8 cellular contexts compared by ENCODE assay signal in genomic region chr17:28720247-28720996, GRCh38.
DNase-seq lines count a peak whose midpoint lies in the region; ATAC-seq and TF ChIP-seq lines count a peak whose summit lies in the region.

No MANE protein-coding gene starts in this region.

- H3K27me3 ChIP-seq in HL-60 (ENCODE audit: insufficient read depth, poor library complexity, severe bottlenecking) (peaks cover 7% of the 10 kb centered on the region), iPS-20b (ENCODE audit: insufficient read depth, low read length) (no peaks in the 10 kb centered on the region)

- peaks cover 69% of the 10 kb centered on the region for H3K4me1 Mint-ChIP-seq in activated naive CD4-positive, alpha-beta T cell treated with anti-CD3 and anti-CD28 coated beads, Interleukin-2, amount 10 ng/mL, durations not matched to agents 7 days and 5 days
- H3K4me1 Mint-ChIP-seq in stimulated activated naive B cell treated with anti-CD40 and anti-IgM and Interleukin-4, amounts not matched to agents 10 μg/mL and 1 μg/mL and 100 μg/mL, for 72 hours, result peaks cover 53 to 63% of the 10 kb centered on the region in 2 donors

- H3K27me3 Mint-ChIP-seq in activated naive CD4-positive, alpha-beta T cell treated with anti-CD3 and anti-CD28 coated beads, Interleukin-2, amount 10 ng/mL, durations not matched to agents 7 days and 5 days, result peaks cover 37% of the 10 kb centered on the region
- H3K27me3 Mint-ChIP-seq in stimulated activated naive B cell treated with anti-CD40 and anti-IgM and Interleukin-4, amounts not matched to agents 10 μg/mL and 1 μg/mL and 100 μg/mL, for 72 hours, result no peaks in the 10 kb centered on the region

- H3K9me3 ChIP-seq in iPS-20b (ENCODE audit: insufficient read depth, low read depth, low read length), result no peaks in the 10 kb centered on the region

- peak overlapping the region; percentile 90 for H3K9ac ChIP-seq in iPS-20b (ENCODE audit: low read depth, low read length)

- peaks cover 56% of the 10 kb centered on the region for H3K36me3 ChIP-seq in iPS-20b (ENCODE audit: insufficient read depth, low read depth, low read length)

- H3K36me3 Mint-ChIP-seq in activated naive CD4-positive, alpha-beta T cell treated with anti-CD3 and anti-CD28 coated beads, Interleukin-2, amount 10 ng/mL, durations not matched to agents 7 days and 5 days, result peaks cover 52% of the 10 kb centered on the region
- H3K36me3 Mint-ChIP-seq in stimulated activated naive B cell treated with anti-CD40 and anti-IgM and Interleukin-4, amounts not matched to agents 10 μg/mL and 1 μg/mL and 100 μg/mL, for 72 hours, result peaks cover 43 to 64% of the 10 kb centered on the region in 2 donors

- peak overlapping the region; percentile 96 for H3K27ac Mint-ChIP-seq in activated naive CD4-positive, alpha-beta T cell treated with anti-CD3 and anti-CD28 coated beads, Interleukin-2, amount 10 ng/mL, durations not matched to agents 7 days and 5 days
- peak overlapping the region; percentile 100 for H3K27ac Mint-ChIP-seq in stimulated activated naive B cell treated with anti-CD40 and anti-IgM and Interleukin-4, amounts not matched to agents 10 μg/mL and 1 μg/mL and 100 μg/mL, for 72 hours

- H3K4me3 Mint-ChIP-seq in activated naive CD4-positive, alpha-beta T cell treated with anti-CD3 and anti-CD28 coated beads, Interleukin-2, amount 10 ng/mL, durations not matched to agents 7 days and 5 days, result peak overlapping the region; percentile 99
- peak overlapping the region; percentile 99 to 100 for H3K4me3 Mint-ChIP-seq in stimulated activated naive B cell treated with anti-CD40 and anti-IgM and Interleukin-4, amounts not matched to agents 10 μg/mL and 1 μg/mL and 100 μg/mL, for 72 hours

- DNase-seq in AG09309 (ENCODE audit: low read depth) (no peak), HL-60 (ENCODE audit: low read depth in 1 of 2, low spot score in 1 of 2) (peak; percentile 38 to 55), NCI-H345 treated with DMSO at 0.1 percent for 48 hours (lab: John Stamatoyannopoulos, UW; ENCODE audit: unreplicated experiment) (no peak), UCSD-AML1 (lab: John Stamatoyannopoulos, UW; ENCODE audit: unreplicated experiment) (no peak), NCI-H187 (lab: John Stamatoyannopoulos, UW) (no peak)
- peak; percentile 61 for DNase-seq in activated naive CD4-positive, alpha-beta T cell treated with anti-CD3 and anti-CD28 coated beads, Interleukin-2, amount 10 ng/mL, durations not matched to agents 7 days and 5 days
- no peak for DNase-seq in stimulated activated naive B cell treated with anti-CD40 and anti-IgM and Interleukin-4, amounts not matched to agents 10 μg/mL and 1 μg/mL and 100 μg/mL, for 72 hours

- H3K4me1 ChIP-seq in iPS-20b (ENCODE audit: insufficient read depth, low read length), result peaks cover 18% of the 10 kb centered on the region

- ATAC-seq in stimulated activated naive B cell treated with anti-CD40 and anti-IgM and Interleukin-4, amounts not matched to agents 10 μg/mL and 1 μg/mL and 100 μg/mL, for 72 hours (replicated peaks), result no peak

- CTCF ChIA-PET in activated naive CD4-positive, alpha-beta T cell treated with anti-CD3 and anti-CD28 coated beads, Interleukin-2, amount 10 ng/mL, durations not matched to agents 7 days and 5 days (lab: Charles Lee), result interaction anchor here (1.0 to 17.3 kb wide), 6 partner anchors 9 to 233 kb away, joined by 3 to 415 read pairs (median 7); partner anchors contain the start of genes BLTP2, PROCA1 and TRAF4

- H3K4me3 ChIP-seq in AG09309 (ENCODE audit: control insufficient read depth, low read depth, low read length) (peak overlapping the region; percentile 84), HL-60 (replicated peaks; ENCODE audit: insufficient read depth, low read length) (peak overlapping the region; percentile 76), iPS-20b (ENCODE audit: low read length) (peak overlapping the region; percentile 82)

- H3K27ac ChIP-seq in HL-60 (replicated peaks) (peak overlapping the region; percentile 96), iPS-20b (ENCODE audit: low read length) (peak overlapping the region; percentile 29)

- H3K9me3 Mint-ChIP-seq in activated naive CD4-positive, alpha-beta T cell treated with anti-CD3 and anti-CD28 coated beads, Interleukin-2, amount 10 ng/mL, durations not matched to agents 7 days and 5 days, result no peaks in the 10 kb centered on the region
- no peaks in the 10 kb centered on the region for H3K9me3 Mint-ChIP-seq in stimulated activated naive B cell treated with anti-CD40 and anti-IgM and Interleukin-4, amounts not matched to agents 10 μg/mL and 1 μg/mL and 100 μg/mL, for 72 hours

- peak; percentile 17 for TF ChIP-seq CTCF in AG09309 (IDR thresholded peaks at IDR 0.05; ENCODE audit: control insufficient read depth, insufficient read depth, low read depth, low read length, missing control alignments)
- no peak for TF ChIP-seq CTCF in HL-60 (IDR thresholded peaks at IDR 0.05; ENCODE audit: insufficient read depth, low read length)

Comparison
In these comparisons a context has a peak if more than half of its experiments do, and no peak if none do; other contexts are left out.
1. DNase-seq: peak in HL-60 (2 of 2) and activated naive CD4-positive, alpha-beta T cell treated with anti-CD3 and anti-CD28 coated beads, Interleukin-2, amount 10 ng/mL, durations not matched to agents 7 days and 5 days (single experiment); none in AG09309 (single experiment), stimulated activated naive B cell treated with anti-CD40 and anti-IgM and Interleukin-4, amounts not matched to agents 10 μg/mL and 1 μg/mL and 100 μg/mL, for 72 hours (single experiment), NCI-H345 treated with DMSO at 0.1 percent for 48 hours (single experiment), UCSD-AML1 (single experiment) and NCI-H187 (0 of 2).
2. Peak in every context shown above with its lines, with median percentiles within 50 percentile points of each other: H3K4me3 ChIP-seq.